1 cellular context compared by ENCODE assay signal in genomic region chr9:137086531-137087408, GRCh38.
TF ChIP-seq lines count a peak whose summit lies in the region.

Gene MAN1B1, plus strand, starts transcription at chr9:137086985. Its CDS starts 15 bp downstream, at chr9:137087000.

TF ChIP-seq in K562, 482 proteins besides CTCF, POLR2A, EP300 and RAD21 (continued from another document):
- TF ChIP-seq GTF3C2 (IDR thresholded peaks at IDR 0.05; ENCODE audit: borderline replicate concordance, extremely low read depth, insufficient read length) (no peak), ZFP36 (IDR thresholded peaks at IDR 0.05; ENCODE audit: low read depth, low read length, partially characterized antibody) (no peak), STAG1 (CRISPR knock-in tag; IDR thresholded peaks at IDR 0.05; ENCODE audit: borderline replicate concordance) (no peak), ZBTB11 (CRISPR knock-in tag; IDR thresholded peaks at IDR 0.05) (no peak)
TF ChIP-seq in K562: peak in this region for 125.
